ENCODE assay signal across 19 cellular contexts in genomic region chr2:229728360-229728759, GRCh38. TPM values are rescaled to one million over a fixed set of nuclear protein-coding genes. Genes with fewer than 3 reads are reported as not detected.
DNase-seq lines count a peak whose midpoint lies in the region; TF ChIP-seq lines count a peak whose summit lies in the region.
"Had no signal": no experiment of that assay in that cellular context is flagged by ENCODE, and none has a peak within 500 bp of the region (broad histone marks: within the 10 kb centered on the region; RNA-seq: fewer than 3 reads in every experiment).

No MANE protein-coding gene starts in this region.

- DNase-seq in EL: peak; percentile 54
- DNase-seq in HT1080 (ENCODE audit: low read depth): peak; percentile 66
- DNase-seq in RPMI7951 (ENCODE audit: low read depth): peak; percentile 53
- DNase-seq in fibroblast of mammary gland (ENCODE audit: low read depth): peak; percentile 32
- no peak for DNase-seq in germinal center (ENCODE audit: low spot score)
- no peak for DNase-seq in NCI-H82 treated with DMSO at 0.1 percent for 48 hours (lab: John Stamatoyannopoulos, UW; ENCODE audit: unreplicated experiment)
- DNase-seq in NCI-H1092 treated with DMSO at 0.1 percent for 48 hours (lab: John Stamatoyannopoulos, UW): no peak
- DNase-seq: BE2C; Calu3; CD4-positive, alpha-beta T cell; DND-41; Karpas-422; NCI-H1048; NCI-H146; NCI-H2081 treated with DMSO at 0.1 percent for 48 hours; NCI-H510A; NCI-H774 had no signal

- no peak for TF ChIP-seq CTCF in fibroblast of mammary gland (conservative IDR thresholded peaks at IDR 0.05; ENCODE audit: control insufficient read depth, insufficient read depth, low read depth, low read length)

- H3K4me3 ChIP-seq in fibroblast of mammary gland (ENCODE audit: control insufficient read depth, low read depth, low read length): no peak overlapping the region

RNA-seq across cellular contexts. Expression of gene DNER, which starts 14.0 kb away (rescaled TPM):
- total RNA-seq in HT1080 (2014; rRNA removed; shearing (Covaris generic)): 42.9 and 51.3 TPM in 2 replicates
- polyA plus RNA-seq in HT1080 (2015; cell fraction: cytosol; rRNA removed): 47.3 and 53.6 TPM in 2 replicates
- polyA plus RNA-seq in HT1080 (2015; cell fraction: nucleus; rRNA removed): 84.8 and 87.6 TPM in 2 replicates
- 109 and 126 TPM in 2 replicates for total RNA-seq in RPMI7951 (2014; rRNA removed; shearing (Covaris generic))
- total RNA-seq: CD4-positive, alpha-beta T cell; T-helper 1 cell treated with Interleukin-12 subunit alpha and Interleukin-12 subunit beta and Interleukin-4 antibody, amounts not matched to agents 30 ng/mL and 1 ng/mL, for 36 hours had no signal
- polyA plus RNA-seq: AG04450 had no signal

Comparison
In these comparisons a context has a peak if more than half of its experiments do, and no peak if none do; other contexts are left out.
1. DNase-seq: peak in EL (single experiment), HT1080 (single experiment), RPMI7951 (single experiment) and fibroblast of mammary gland (single experiment); none in germinal center (single experiment), NCI-H82 treated with DMSO at 0.1 percent for 48 hours (single experiment) and NCI-H1092 treated with DMSO at 0.1 percent for 48 hours (single experiment).